ENCODE assay signal across 23 cellular contexts in the genomic region with DNA sequence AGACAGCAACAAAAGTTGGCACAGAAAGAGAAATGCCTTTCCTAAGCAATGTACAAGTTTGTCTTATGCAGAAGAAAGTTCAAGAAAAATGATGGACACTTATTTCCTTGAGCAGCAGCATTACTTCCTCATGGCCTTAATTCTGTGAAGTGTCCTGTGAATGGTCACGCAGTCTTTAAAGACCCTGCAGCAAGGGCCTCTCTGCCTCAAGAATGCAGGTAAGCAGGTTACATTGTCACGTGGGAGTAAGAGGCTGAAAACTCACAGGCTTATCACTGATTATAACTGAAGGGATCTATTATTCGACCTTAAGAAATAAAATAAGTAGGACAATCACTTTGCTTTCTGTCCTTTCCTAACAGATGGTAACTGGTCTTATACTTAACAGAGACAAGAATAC.
A peak's percentile ranks its signal among the peaks of the same experiment; 100 is the strongest.
DNase-seq lines count a peak whose midpoint lies in the region; ATAC-seq and TF ChIP-seq lines count a peak whose summit lies in the region.
"Had no signal": no experiment of that assay in that cellular context is flagged by ENCODE, and none has a peak within 500 bp of the region (broad histone marks: within the 10 kb centered on the region; RNA-seq: fewer than 3 reads in every experiment).

No MANE protein-coding gene starts in this region.

- H3K27me3 Mint-ChIP-seq in type B pancreatic cell: no peaks in the 10 kb centered on the region
- H3K27me3 Mint-ChIP-seq: CD4-positive, alpha-beta T cell; CD8-positive, alpha-beta memory T cell had no signal

- intact Hi-C loops in left lung (cut with DNase I) (no loop called here), left ventricle myocardium superior (cut with micrococcal nuclease) (no loop called here)

- H3K4me3 ChIP-seq in left lung: no peak overlapping the region
- H3K4me3 ChIP-seq: A549; BLaER1 treated with 17β-estradiol and CSF1 and Interleukin-3, amounts not matched to agents 10 nM and 100 nM; GM12878; GM23338 had no signal

- H3K36me3 ChIP-seq in left lung: peaks cover 0 to 24% of the 10 kb centered on the region in 2 donors

- peak overlapping the region; percentile 70 for H3K27ac Mint-ChIP-seq in type B pancreatic cell
- H3K27ac Mint-ChIP-seq: CD14-positive monocyte; CD4-positive, alpha-beta T cell; GM23338; H9 had no signal

- H3K4me1 ChIP-seq in left lung: no peaks in the 10 kb centered on the region
- H3K4me1 ChIP-seq: A549; BE2C; BLaER1 treated with 17β-estradiol and CSF1 and Interleukin-3, amounts not matched to agents 10 nM and 100 nM had no signal

- peak overlapping the region; percentile 35 for H3K4me3 Mint-ChIP-seq in type B pancreatic cell
- H3K4me3 Mint-ChIP-seq: CD14-positive monocyte; CD4-positive, alpha-beta T cell; CD8-positive, alpha-beta memory T cell; GM23338; H9 had no signal

- H3K4me1 Mint-ChIP-seq in type B pancreatic cell (ENCODE audit: unreplicated experiment): no peaks in the 10 kb centered on the region
- H3K4me1 Mint-ChIP-seq: CD14-positive monocyte; CD8-positive, alpha-beta memory T cell; GM23338; H9 had no signal

- no peaks in the 10 kb centered on the region for H3K9me3 Mint-ChIP-seq in type B pancreatic cell
- H3K9me3 Mint-ChIP-seq: CD14-positive monocyte; CD4-positive, alpha-beta T cell; CD8-positive, alpha-beta memory T cell; GM23338; H9 had no signal

- TF ChIP-seq CTCF in left lung (IDR thresholded peaks at IDR 0.05) (no peak), type B pancreatic cell (conservative IDR thresholded peaks at IDR 0.05) (no peak), RWPE1 (conservative IDR thresholded peaks at IDR 0.05; ENCODE audit: low read depth) (no peak)

- no peaks in the 10 kb centered on the region for H3K27me3 ChIP-seq in left lung
- H3K27me3 ChIP-seq: BE2C; BLaER1 treated with 17β-estradiol and CSF1 and Interleukin-3, amounts not matched to agents 10 nM and 100 nM had no signal

- POLR2A ChIA-PET in RWPE1 (lab: Yijun Ruan, JAX; ENCODE audit: low non-redundant PET): no interaction called here

- no peaks in the 10 kb centered on the region for H3K36me3 Mint-ChIP-seq in type B pancreatic cell

- peak; percentile 33 for DNase-seq in D341Med (ENCODE audit: low spot score)
- peak; percentile 25 for DNase-seq in ELF-1 (ENCODE audit: low read depth, low spot score)
- DNase-seq in left lung: no peak
- DNase-seq in type B pancreatic cell (ENCODE audit: extremely low spot score, unreplicated experiment): no peak
- no peak for DNase-seq in RWPE1 (ENCODE audit: low spot score)
- no peak for DNase-seq in left ventricle myocardium superior
- DNase-seq in pons (ENCODE audit: low spot score): no peak
- DNase-seq: 8988T; ACHN; AML-193; BE2C; CD4-positive, alpha-beta T cell; CD8-positive, alpha-beta memory T cell; DMS153; DND-41; GDM1; H9 had no signal

- ATAC-seq in left lung (peak; percentile 46), left ventricle myocardium superior (no peak)
- ATAC-seq: A549, GM12878, GM23338, HCT116 had no signal

- no peaks in the 10 kb centered on the region for H3K9me3 ChIP-seq in left lung
- H3K9me3 ChIP-seq: A549 had no signal

- no peak overlapping the region for H3K27ac ChIP-seq in left lung
- no peak overlapping the region for H3K27ac ChIP-seq in RWPE1
- H3K27ac ChIP-seq: A549; BLaER1 treated with 17β-estradiol and CSF1 and Interleukin-3, amounts not matched to agents 10 nM and 100 nM had no signal

- CTCF ChIA-PET in RWPE1 (lab: Yijun Ruan, JAX): no interaction called here

Comparison
In these comparisons a context has a peak if more than half of its experiments do, and no peak if none do; other contexts are left out.
1. DNase-seq: peak in D341Med (single experiment) and ELF-1 (single experiment); none in left lung (0 of 2), type B pancreatic cell (single experiment), RWPE1 (single experiment), left ventricle myocardium superior (single experiment) and pons (single experiment).